In the genomic region with DNA sequence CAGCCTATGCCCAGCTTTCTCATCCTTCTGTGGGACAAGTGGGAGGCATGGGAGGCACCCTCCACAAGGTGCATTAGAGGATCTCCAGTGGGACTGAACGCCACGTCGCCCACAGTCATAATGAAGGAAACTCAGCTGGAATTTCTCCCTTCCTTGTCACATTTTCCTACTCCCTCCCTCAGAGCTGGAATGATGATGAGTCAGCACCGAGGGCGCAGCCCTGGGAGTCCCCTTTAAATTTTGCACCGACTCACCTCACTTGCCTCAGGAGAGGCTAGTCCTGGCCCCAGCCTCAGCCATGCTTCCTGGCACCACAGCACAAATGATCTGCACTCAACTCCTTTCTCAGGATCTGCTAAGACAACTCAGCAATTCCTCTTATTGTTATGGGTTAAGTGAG, we compare ENCODE assay signal across 1 cellular context.
TF ChIP-seq lines count a peak whose summit lies in the region.

No MANE protein-coding gene starts in this region.

TF ChIP-seq in GM23338, 12 proteins besides CTCF, POLR2A, EP300 and RAD21 (continued from another document):
- TF ChIP-seq, protein P1, sequence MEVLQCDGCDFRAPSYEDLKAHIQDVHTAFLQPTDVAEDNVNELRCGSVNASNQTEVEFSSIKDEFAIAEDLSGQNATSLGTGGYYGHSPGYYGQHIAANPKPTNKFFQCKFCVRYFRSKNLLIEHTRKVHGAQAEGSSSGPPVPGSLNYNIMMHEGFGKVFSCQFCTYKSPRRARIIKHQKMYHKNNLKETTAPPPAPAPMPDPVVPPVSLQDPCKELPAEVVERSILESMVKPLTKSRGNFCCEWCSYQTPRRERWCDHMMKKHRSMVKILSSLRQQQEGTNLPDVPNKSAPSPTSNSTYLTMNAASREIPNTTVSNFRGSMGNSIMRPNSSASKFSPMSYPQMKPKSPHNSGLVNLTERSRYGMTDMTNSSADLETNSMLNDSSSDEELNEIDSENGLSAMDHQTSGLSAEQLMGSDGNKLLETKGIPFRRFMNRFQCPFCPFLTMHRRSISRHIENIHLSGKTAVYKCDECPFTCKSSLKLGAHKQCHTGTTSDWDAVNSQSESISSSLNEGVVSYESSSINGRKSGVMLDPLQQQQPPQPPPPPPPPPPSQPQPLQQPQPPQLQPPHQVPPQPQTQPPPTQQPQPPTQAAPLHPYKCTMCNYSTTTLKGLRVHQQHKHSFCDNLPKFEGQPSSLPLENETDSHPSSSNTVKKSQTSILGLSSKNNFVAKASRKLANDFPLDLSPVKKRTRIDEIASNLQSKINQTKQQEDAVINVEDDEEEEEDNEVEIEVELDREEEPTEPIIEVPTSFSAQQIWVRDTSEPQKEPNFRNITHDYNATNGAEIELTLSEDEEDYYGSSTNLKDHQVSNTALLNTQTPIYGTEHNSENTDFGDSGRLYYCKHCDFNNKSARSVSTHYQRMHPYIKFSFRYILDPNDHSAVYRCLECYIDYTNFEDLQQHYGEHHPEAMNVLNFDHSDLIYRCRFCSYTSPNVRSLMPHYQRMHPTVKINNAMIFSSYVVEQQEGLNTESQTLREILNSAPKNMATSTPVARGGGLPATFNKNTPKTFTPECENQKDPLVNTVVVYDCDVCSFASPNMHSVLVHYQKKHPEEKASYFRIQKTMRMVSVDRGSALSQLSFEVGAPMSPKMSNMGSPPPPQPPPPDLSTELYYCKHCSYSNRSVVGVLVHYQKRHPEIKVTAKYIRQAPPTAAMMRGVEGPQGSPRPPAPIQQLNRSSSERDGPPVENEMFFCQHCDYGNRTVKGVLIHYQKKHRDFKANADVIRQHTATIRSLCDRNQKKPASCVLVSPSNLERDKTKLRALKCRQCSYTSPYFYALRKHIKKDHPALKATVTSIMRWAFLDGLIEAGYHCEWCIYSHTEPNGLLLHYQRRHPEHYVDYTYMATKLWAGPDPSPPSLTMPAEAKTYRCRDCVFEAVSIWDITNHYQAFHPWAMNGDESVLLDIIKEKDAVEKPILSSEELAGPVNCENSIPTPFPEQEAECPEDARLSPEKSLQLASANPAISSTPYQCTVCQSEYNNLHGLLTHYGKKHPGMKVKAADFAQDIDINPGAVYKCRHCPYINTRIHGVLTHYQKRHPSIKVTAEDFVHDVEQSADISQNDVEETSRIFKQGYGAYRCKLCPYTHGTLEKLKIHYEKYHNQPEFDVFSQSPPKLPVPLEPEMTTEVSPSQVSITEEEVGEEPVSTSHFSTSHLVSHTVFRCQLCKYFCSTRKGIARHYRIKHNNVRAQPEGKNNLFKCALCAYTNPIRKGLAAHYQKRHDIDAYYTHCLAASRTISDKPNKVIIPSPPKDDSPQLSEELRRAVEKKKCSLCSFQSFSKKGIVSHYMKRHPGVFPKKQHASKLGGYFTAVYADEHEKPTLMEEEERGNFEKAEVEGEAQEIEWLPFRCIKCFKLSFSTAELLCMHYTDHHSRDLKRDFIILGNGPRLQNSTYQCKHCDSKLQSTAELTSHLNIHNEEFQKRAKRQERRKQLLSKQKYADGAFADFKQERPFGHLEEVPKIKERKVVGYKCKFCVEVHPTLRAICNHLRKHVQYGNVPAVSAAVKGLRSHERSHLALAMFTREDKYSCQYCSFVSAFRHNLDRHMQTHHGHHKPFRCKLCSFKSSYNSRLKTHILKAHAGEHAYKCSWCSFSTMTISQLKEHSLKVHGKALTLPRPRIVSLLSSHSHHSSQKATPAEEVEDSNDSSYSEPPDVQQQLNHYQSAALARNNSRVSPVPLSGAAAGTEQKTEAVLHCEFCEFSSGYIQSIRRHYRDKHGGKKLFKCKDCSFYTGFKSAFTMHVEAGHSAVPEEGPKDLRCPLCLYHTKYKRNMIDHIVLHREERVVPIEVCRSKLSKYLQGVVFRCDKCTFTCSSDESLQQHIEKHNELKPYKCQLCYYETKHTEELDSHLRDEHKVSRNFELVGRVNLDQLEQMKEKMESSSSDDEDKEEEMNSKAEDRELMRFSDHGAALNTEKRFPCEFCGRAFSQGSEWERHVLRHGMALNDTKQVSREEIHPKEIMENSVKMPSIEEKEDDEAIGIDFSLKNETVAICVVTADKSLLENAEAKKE (CRISPR knock-in tag; IDR thresholded peaks at IDR 0.05), result no peak
- TF ChIP-seq NANOG (IDR thresholded peaks at IDR 0.05; ENCODE audit: borderline replicate concordance) (no peak), CREB1 (CRISPR knock-in tag; IDR thresholded peaks at IDR 0.05; ENCODE audit: low read depth) (no peak), EZH2 (IDR thresholded peaks at IDR 0.05; ENCODE audit: low read depth, unreplicated experiment) (no peak), ZNF114 (CRISPR knock-in tag; IDR thresholded peaks at IDR 0.05) (no peak), JUNB (IDR thresholded peaks at IDR 0.05; ENCODE audit: unreplicated experiment) (no peak), ZNF331 (CRISPR knock-in tag; IDR thresholded peaks at IDR 0.05; ENCODE audit: low read depth) (no peak), EZH2phosphoT487 (IDR thresholded peaks at IDR 0.05; ENCODE audit: unreplicated experiment) (no peak), POLR2AphosphoS5 (IDR thresholded peaks at IDR 0.05; ENCODE audit: low read depth) (no peak)
- TF ChIP-seq, protein P2, sequence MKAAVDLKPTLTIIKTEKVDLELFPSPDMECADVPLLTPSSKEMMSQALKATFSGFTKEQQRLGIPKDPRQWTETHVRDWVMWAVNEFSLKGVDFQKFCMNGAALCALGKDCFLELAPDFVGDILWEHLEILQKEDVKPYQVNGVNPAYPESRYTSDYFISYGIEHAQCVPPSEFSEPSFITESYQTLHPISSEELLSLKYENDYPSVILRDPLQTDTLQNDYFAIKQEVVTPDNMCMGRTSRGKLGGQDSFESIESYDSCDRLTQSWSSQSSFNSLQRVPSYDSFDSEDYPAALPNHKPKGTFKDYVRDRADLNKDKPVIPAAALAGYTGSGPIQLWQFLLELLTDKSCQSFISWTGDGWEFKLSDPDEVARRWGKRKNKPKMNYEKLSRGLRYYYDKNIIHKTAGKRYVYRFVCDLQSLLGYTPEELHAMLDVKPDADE (IDR thresholded peaks at IDR 0.05), result no peak
- TF ChIP-seq, protein P3, sequence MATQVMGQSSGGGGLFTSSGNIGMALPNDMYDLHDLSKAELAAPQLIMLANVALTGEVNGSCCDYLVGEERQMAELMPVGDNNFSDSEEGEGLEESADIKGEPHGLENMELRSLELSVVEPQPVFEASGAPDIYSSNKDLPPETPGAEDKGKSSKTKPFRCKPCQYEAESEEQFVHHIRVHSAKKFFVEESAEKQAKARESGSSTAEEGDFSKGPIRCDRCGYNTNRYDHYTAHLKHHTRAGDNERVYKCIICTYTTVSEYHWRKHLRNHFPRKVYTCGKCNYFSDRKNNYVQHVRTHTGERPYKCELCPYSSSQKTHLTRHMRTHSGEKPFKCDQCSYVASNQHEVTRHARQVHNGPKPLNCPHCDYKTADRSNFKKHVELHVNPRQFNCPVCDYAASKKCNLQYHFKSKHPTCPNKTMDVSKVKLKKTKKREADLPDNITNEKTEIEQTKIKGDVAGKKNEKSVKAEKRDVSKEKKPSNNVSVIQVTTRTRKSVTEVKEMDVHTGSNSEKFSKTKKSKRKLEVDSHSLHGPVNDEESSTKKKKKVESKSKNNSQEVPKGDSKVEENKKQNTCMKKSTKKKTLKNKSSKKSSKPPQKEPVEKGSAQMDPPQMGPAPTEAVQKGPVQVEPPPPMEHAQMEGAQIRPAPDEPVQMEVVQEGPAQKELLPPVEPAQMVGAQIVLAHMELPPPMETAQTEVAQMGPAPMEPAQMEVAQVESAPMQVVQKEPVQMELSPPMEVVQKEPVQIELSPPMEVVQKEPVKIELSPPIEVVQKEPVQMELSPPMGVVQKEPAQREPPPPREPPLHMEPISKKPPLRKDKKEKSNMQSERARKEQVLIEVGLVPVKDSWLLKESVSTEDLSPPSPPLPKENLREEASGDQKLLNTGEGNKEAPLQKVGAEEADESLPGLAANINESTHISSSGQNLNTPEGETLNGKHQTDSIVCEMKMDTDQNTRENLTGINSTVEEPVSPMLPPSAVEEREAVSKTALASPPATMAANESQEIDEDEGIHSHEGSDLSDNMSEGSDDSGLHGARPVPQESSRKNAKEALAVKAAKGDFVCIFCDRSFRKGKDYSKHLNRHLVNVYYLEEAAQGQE (IDR thresholded peaks at IDR 0.05; ENCODE audit: unreplicated experiment), result no peak
TF ChIP-seq in GM23338: peak in this region for 0.
